In the genomic region with DNA sequence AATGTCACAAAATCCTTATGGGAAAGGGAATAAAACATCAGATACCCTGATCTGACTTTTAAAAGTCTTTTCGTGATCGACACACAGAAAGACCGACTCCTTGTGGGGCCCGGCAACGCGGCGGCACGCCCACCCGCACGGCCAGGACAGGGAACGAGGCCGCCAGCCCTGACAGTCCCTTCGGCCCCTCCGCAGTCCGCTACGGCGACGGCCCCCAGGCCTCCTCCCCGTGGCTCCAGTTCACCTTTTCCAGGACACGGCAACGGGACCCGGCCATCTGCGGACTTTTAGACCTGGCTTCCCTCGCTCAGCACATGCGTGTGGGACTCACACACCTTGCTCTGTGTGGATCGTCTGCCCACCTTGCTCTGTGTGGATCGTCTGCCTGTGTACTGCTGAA, we compare ENCODE assay signal across 23 cellular contexts.
"Had no signal": no experiment of that assay in that cellular context is flagged by ENCODE, and none has a peak within 500 bp of the region (broad histone marks: within the 10 kb centered on the region; RNA-seq: fewer than 3 reads in every experiment).

No MANE protein-coding gene starts in this region.

- H3K4me3 ChIP-seq: esophagus squamous epithelium, gastroesophageal sphincter, neural progenitor cell, psoas muscle, tibial artery, upper lobe of left lung, uterus had no signal

- H2AFZ ChIP-seq: neural progenitor cell, parathyroid adenoma had no signal

- H3K9ac ChIP-seq: neural progenitor cell, parathyroid adenoma had no signal

- H3K27me3 Mint-ChIP-seq: dendritic cell treated with granulocyte-macrophage colony-stimulating factor and Interleukin-4, amounts not matched to agents 40 ng/mL and 50 ng/mL, for 4 days; memory B cell; stimulated activated memory B cell treated with anti-CD40 and anti-IgM and Interleukin-4, amounts not matched to agents 10 μg/mL and 1 μg/mL and 100 μg/mL, for 72 hours; stimulated activated naive CD8-positive, alpha-beta T cell treated with anti-CD3 and anti-CD28 coated beads, Interleukin-15, Interleukin-2, amounts not matched to agents 100 ng/mL and 50 ng/mL, for 24 hours had no signal

- H3K27ac ChIP-seq: esophagus squamous epithelium, gastroesophageal sphincter, neural progenitor cell, parathyroid adenoma, psoas muscle, tibial artery, upper lobe of left lung, uterus had no signal

- H3K36me3 Mint-ChIP-seq: natural killer cell had no signal

- H3K36me3 ChIP-seq: neural progenitor cell, upper lobe of left lung, uterus had no signal

- DNase-seq: cerebellar nuclear complex; esophagus squamous epithelium; foreskin fibroblast; glutamatergic neuron; immature natural killer cell; left colon; natural killer cell; occipital lobe; retina; small intestine; stimulated activated CD4-positive, alpha-beta T cell treated with anti-CD3 and anti-CD28 coated beads, Interleukin-4, amount 100 ng/mL, for 1 hour; uterus had no signal

- H3K27ac Mint-ChIP-seq: dendritic cell treated with granulocyte-macrophage colony-stimulating factor and Interleukin-4, amounts not matched to agents 40 ng/mL and 50 ng/mL, for 4 days; immature natural killer cell; memory B cell; mesothelial cell of epicardium; natural killer cell; neural progenitor cell; stimulated activated memory B cell treated with anti-CD40 and anti-IgM and Interleukin-4, amounts not matched to agents 10 μg/mL and 1 μg/mL and 100 μg/mL, for 72 hours; stimulated activated naive CD8-positive, alpha-beta T cell treated with anti-CD3 and anti-CD28 coated beads, Interleukin-15, Interleukin-2, amounts not matched to agents 100 ng/mL and 50 ng/mL, for 24 hours had no signal

- ATAC-seq: gastroesophageal sphincter; left colon; natural killer cell; psoas muscle; stimulated activated memory B cell treated with anti-CD40 and anti-IgM and Interleukin-4, amounts not matched to agents 10 μg/mL and 1 μg/mL and 100 μg/mL, for 72 hours had no signal

- H3K9me3 Mint-ChIP-seq: memory B cell; mesothelial cell of epicardium; natural killer cell; neural progenitor cell; stimulated activated memory B cell treated with anti-CD40 and anti-IgM and Interleukin-4, amounts not matched to agents 10 μg/mL and 1 μg/mL and 100 μg/mL, for 72 hours; stimulated activated naive CD8-positive, alpha-beta T cell treated with anti-CD3 and anti-CD28 coated beads, Interleukin-15, Interleukin-2, amounts not matched to agents 100 ng/mL and 50 ng/mL, for 24 hours had no signal

- H3K4me3 Mint-ChIP-seq: dendritic cell treated with granulocyte-macrophage colony-stimulating factor and Interleukin-4, amounts not matched to agents 40 ng/mL and 50 ng/mL, for 4 days; immature natural killer cell; memory B cell; mesothelial cell of epicardium; natural killer cell; neural progenitor cell; stimulated activated memory B cell treated with anti-CD40 and anti-IgM and Interleukin-4, amounts not matched to agents 10 μg/mL and 1 μg/mL and 100 μg/mL, for 72 hours; stimulated activated naive CD8-positive, alpha-beta T cell treated with anti-CD3 and anti-CD28 coated beads, Interleukin-15, Interleukin-2, amounts not matched to agents 100 ng/mL and 50 ng/mL, for 24 hours had no signal

- H3K27me3 ChIP-seq: esophagus squamous epithelium, gastroesophageal sphincter, neural progenitor cell, tibial artery, upper lobe of left lung, uterus had no signal

- H3K4me2 ChIP-seq: neural progenitor cell had no signal

- H3K4me1 ChIP-seq: esophagus squamous epithelium, gastroesophageal sphincter, neural progenitor cell, parathyroid adenoma, tibial artery, upper lobe of left lung, uterus had no signal

- H3K9me3 ChIP-seq: esophagus squamous epithelium, gastroesophageal sphincter, psoas muscle, tibial artery, upper lobe of left lung, uterus had no signal
